7 cellular contexts compared by ENCODE assay signal in the genomic region with DNA sequence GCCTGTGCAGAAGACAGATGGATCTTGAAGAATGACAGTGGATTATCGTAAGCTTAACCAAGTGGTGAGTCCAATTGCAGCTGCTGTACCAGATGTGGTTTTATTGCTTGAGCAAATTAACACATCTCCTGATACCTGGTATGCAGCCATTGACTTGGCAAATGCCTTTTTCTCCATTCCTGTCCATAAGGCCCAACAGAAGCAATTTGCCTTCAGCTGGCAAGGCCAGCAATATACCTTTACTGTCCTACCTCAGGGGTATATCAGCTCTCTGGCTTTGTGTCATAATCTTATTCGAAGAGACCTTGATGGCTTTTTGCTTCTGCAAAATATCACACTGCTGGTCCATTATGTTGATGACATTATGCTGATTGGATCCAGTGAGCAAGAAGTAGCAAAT. TPM values are rescaled to one million over a fixed set of nuclear protein-coding genes. Genes with fewer than 3 reads are reported as not detected.
"Had no signal": no experiment of that assay in that cellular context is flagged by ENCODE, and none has a peak within 500 bp of the region (broad histone marks: within the 10 kb centered on the region; RNA-seq: fewer than 3 reads in every experiment).

No MANE protein-coding gene starts in this region.

RNA-seq across cellular contexts. Expression of a gene that starts 9.0 kb away (rescaled TPM):
- total RNA-seq: GM23248, H1, H4, H7, H9, HFFc6 had no signal
- polyA plus RNA-seq: GM23248, GM23338 had no signal

RNA-seq across cellular contexts. Expression of a gene that starts 17.9 kb away (rescaled TPM):
- total RNA-seq: GM23248, GM23338, H1, H4, H7, H9, HFFc6 had no signal
- polyA plus RNA-seq: GM23248, GM23338, H1 had no signal

RNA-seq across cellular contexts. Expression of a gene that starts 21.3 kb away (rescaled TPM):
- total RNA-seq: GM23248, GM23338, H1, H4, H7, H9, HFFc6 had no signal
- polyA plus RNA-seq: GM23248, GM23338, H1 had no signal
